In genomic region chr17:48420823-48421222, GRCh38 we compare ENCODE assay signal across 1 cellular context.
TF ChIP-seq lines count a peak whose summit lies in the region.

No MANE protein-coding gene starts in this region.

TF ChIP-seq in WTC11, 78 proteins besides CTCF, POLR2A, EP300 and RAD21 (continued from another document):
- TF ChIP-seq ZNF532 (CRISPR knock-in tag; IDR thresholded peaks at IDR 0.05; ENCODE audit: borderline replicate concordance) (no peak), FOXK1 (CRISPR knock-in tag; IDR thresholded peaks at IDR 0.05) (no peak), HMGA2 (CRISPR knock-in tag; IDR thresholded peaks at IDR 0.05) (no peak), ARID4B (CRISPR knock-in tag; IDR thresholded peaks at IDR 0.05; ENCODE audit: borderline replicate concordance) (no peak), NR2C2 (CRISPR knock-in tag; IDR thresholded peaks at IDR 0.05) (no peak)
- TF ChIP-seq, protein P1, sequence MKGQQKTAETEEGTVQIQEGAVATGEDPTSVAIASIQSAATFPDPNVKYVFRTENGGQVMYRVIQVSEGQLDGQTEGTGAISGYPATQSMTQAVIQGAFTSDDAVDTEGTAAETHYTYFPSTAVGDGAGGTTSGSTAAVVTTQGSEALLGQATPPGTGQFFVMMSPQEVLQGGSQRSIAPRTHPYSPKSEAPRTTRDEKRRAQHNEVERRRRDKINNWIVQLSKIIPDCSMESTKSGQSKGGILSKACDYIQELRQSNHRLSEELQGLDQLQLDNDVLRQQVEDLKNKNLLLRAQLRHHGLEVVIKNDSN (CRISPR knock-in tag; IDR thresholded peaks at IDR 0.05): no peak
